In genomic region chr2:202918860-202919259, GRCh38 we compare ENCODE assay signal across 8 cellular contexts.
"Had no signal": no experiment of that assay in that cellular context is flagged by ENCODE, and none has a peak within 500 bp of the region (broad histone marks: within the 10 kb centered on the region; RNA-seq: fewer than 3 reads in every experiment).

No MANE protein-coding gene starts in this region.

- H3K9ac ChIP-seq: GM23248 had no signal

- H3K27ac ChIP-seq: GM23248 had no signal

- H2AFZ ChIP-seq: GM23248 had no signal

- H3K4me3 ChIP-seq: GM23248 had no signal

- FAIRE-seq: H54, HTR-8/SVneo had no signal

- DNase-seq: GM23248, GOT3, H9, HCEC 1CT, IMR-90, KBM-7 had no signal
